1 cellular context compared by ENCODE assay signal in genomic region chr20:33653900-33654596, GRCh38.
A peak's percentile ranks its signal among the peaks of the same experiment; 100 is the strongest.
TF ChIP-seq lines count a peak whose summit lies in the region.

No MANE protein-coding gene starts in this region.

TF ChIP-seq in HepG2, 621 proteins besides CTCF, POLR2A, EP300 and RAD21 (continues in another document):
- TF ChIP-seq REL (CRISPR knock-in tag; conservative IDR thresholded peaks at IDR 0.05) (0 out of 2 replicates have a peak, but pooled peaks have one; percentile 57), ZNF556 (CRISPR knock-in tag; IDR thresholded peaks at IDR 0.05; ENCODE audit: borderline replicate concordance) (0 out of 2 replicates have a peak, but pooled peaks have one; percentile 23), MLXIP (CRISPR knock-in tag; IDR thresholded peaks at IDR 0.05; ENCODE audit: borderline replicate concordance) (0 out of 2 replicates have a peak, but pooled peaks have one; percentile 21), DBP (CRISPR knock-in tag; IDR thresholded peaks at IDR 0.05; ENCODE audit: not compliant biosample characterization) (peak; percentile 48), HNF1A (IDR thresholded peaks at IDR 0.05; ENCODE audit: low read depth) (no peak), HNF1A (CRISPR knock-in tag; IDR thresholded peaks at IDR 0.05; ENCODE audit: borderline replicate concordance) (0 out of 2 replicates have a peak, but pooled peaks have one; percentile 24), ZSCAN5A (CRISPR knock-in tag; IDR thresholded peaks at IDR 0.05; ENCODE audit: borderline replicate concordance) (peak; percentile 66; the same call in 1 of the 2 replicates), ZFP91 (CRISPR knock-in tag; IDR thresholded peaks at IDR 0.05; ENCODE audit: borderline replicate concordance) (0 out of 2 replicates have a peak, but pooled peaks have one; percentile 12), NFE2L1 (CRISPR knock-in tag; IDR thresholded peaks at IDR 0.05; ENCODE audit: borderline replicate concordance) (no peak), FOSL2 (CRISPR knock-in tag; IDR thresholded peaks at IDR 0.05) (0 out of 2 replicates have a peak, but pooled peaks have one; percentile 14), LCORL (IDR thresholded peaks at IDR 0.05) (peak; percentile 84), LCORL (CRISPR knock-in tag; IDR thresholded peaks at IDR 0.05) (no peak), ZNF513 (CRISPR knock-in tag; conservative IDR thresholded peaks at IDR 0.05) (0 out of 2 replicates have a peak, but pooled peaks have one; percentile 44), KIAA2018 (CRISPR knock-in tag; IDR thresholded peaks at IDR 0.05; ENCODE audit: borderline replicate concordance) (no peak), XRCC5 (optimal IDR thresholded peaks at IDR 0.05; ENCODE audit: low read length) (no peak), CREB3 (CRISPR knock-in tag; IDR thresholded peaks at IDR 0.05) (0 out of 2 replicates have a peak, but pooled peaks have one; percentile 16), ARID2 (CRISPR knock-in tag; IDR thresholded peaks at IDR 0.05; ENCODE audit: borderline replicate concordance) (peak; percentile 70), RFXAP (CRISPR knock-in tag; IDR thresholded peaks at IDR 0.05; ENCODE audit: borderline replicate concordance) (0 out of 2 replicates have a peak, but pooled peaks have one; percentile 7), ZNF232 (CRISPR knock-in tag; IDR thresholded peaks at IDR 0.05; ENCODE audit: borderline replicate concordance) (0 out of 2 replicates have a peak, but pooled peaks have one; percentile 9), ZBTB49 (CRISPR knock-in tag; IDR thresholded peaks at IDR 0.05; ENCODE audit: borderline replicate concordance) (no peak), ZEB1 (IDR thresholded peaks at IDR 0.05; ENCODE audit: insufficient replicate concordance, low read depth) (peak; percentile 85), SMYD3 (CRISPR knock-in tag; IDR thresholded peaks at IDR 0.05) (peak; percentile 46; the same call in 1 of the 2 replicates), FOXP1 (IDR thresholded peaks at IDR 0.05) (no peak), FOXP1 (CRISPR knock-in tag; IDR thresholded peaks at IDR 0.05) (no peak)
